ENCODE assay signal across 1 cellular context in genomic region chr1:84077476-84078107, GRCh38.
TF ChIP-seq lines count a peak whose summit lies in the region.

No MANE protein-coding gene starts in this region.

TF ChIP-seq in K562, 482 proteins besides CTCF, POLR2A, EP300 and RAD21 (continued from another document and continues in another):
- TF ChIP-seq ZBTB49 (CRISPR knock-in tag; IDR thresholded peaks at IDR 0.05; ENCODE audit: borderline replicate concordance) = 0 out of 2 replicates have a peak, but pooled peaks have one; percentile 41
- peak; percentile 69 for TF ChIP-seq SUPT5H (IDR thresholded peaks at IDR 0.05)
- TF ChIP-seq TBP (optimal IDR thresholded peaks at IDR 0.05; ENCODE audit: low read depth, low read length) = peak; percentile 27
- peak; percentile 8; the same call in 1 of the 2 replicates for TF ChIP-seq HCFC1 (IDR thresholded peaks at IDR 0.05; ENCODE audit: low read depth, low read length)
- TF ChIP-seq MTA1 (IDR thresholded peaks at IDR 0.05; ENCODE audit: borderline replicate concordance) = 0 out of 2 replicates have a peak, but pooled peaks have one; percentile 50
- no peak for TF ChIP-seq PTTG1 (tag; IDR thresholded peaks at IDR 0.05; ENCODE audit: low read depth)
- TF ChIP-seq E2F6 (IDR thresholded peaks at IDR 0.05; ENCODE audit: borderline replicate concordance in 1 of 2, extremely low read depth in 1 of 2, insufficient read depth in 1 of 2, insufficient read length in 1 of 2, low read depth in 1 of 2, low read length in 1 of 2, poor library complexity in 1 of 2, severe bottlenecking in 1 of 2) = peak in 1 of 2 experiments; percentile 26
- peak; percentile 28 for TF ChIP-seq SMAD1 (IDR thresholded peaks at IDR 0.05; ENCODE audit: low read depth, low read length, partially characterized antibody)
- TF ChIP-seq SMAD4 (CRISPR knock-in tag; conservative IDR thresholded peaks at IDR 0.05) = peak; percentile 72; the same call in 1 of the 2 replicates
- TF ChIP-seq NR2F6 (CRISPR knock-in tag; IDR thresholded peaks at IDR 0.05) = no peak
- TF ChIP-seq TAF1 (IDR thresholded peaks at IDR 0.05; ENCODE audit: control insufficient read depth, extremely low read depth, insufficient read depth, low read length, severe bottlenecking) = peak; percentile 67
- peak in 2 of 3 experiments; percentile 4 to 23 for TF ChIP-seq YY1 (IDR thresholded peaks at IDR 0.05; ENCODE audit: borderline replicate concordance in 1 of 3, control insufficient read depth in 1 of 3, extremely low read depth in 1 of 3, insufficient read depth in 3 of 3, insufficient read length in 1 of 3, insufficient replicate concordance in 2 of 3, low read depth in 1 of 3, low read length in 2 of 3)
- TF ChIP-seq EGR1 (conservative IDR thresholded peaks at IDR 0.05) = peak; percentile 71
- no peak for TF ChIP-seq PURB (CRISPR knock-in tag; IDR thresholded peaks at IDR 0.05; ENCODE audit: low read depth)
- peak; percentile 74 for TF ChIP-seq ZBTB12 (CRISPR knock-in tag; IDR thresholded peaks at IDR 0.05)
- no peak for TF ChIP-seq TBL1XR1 (IDR thresholded peaks at IDR 0.05; ENCODE audit: low read length in 2 of 2)
- TF ChIP-seq CXXC5 (CRISPR knock-in tag; IDR thresholded peaks at IDR 0.05) = peak; percentile 73
- peak in 1 of 2 experiments; percentile 65; a peak in 1 of 4 replicates for TF ChIP-seq NONO (IDR thresholded peaks at IDR 0.05; ENCODE audit: low read depth in 2 of 2, low read length in 1 of 2)
- TF ChIP-seq SIN3A (IDR thresholded peaks at IDR 0.05; ENCODE audit: borderline replicate concordance in 2 of 2, control insufficient read depth in 1 of 2, low read depth in 2 of 2, low read length in 2 of 2) = peak; percentile 15 to 47; a peak in 1 of 4 replicates
- 0 out of 2 replicates have a peak, but pooled peaks have one; percentile 28 for TF ChIP-seq NR3C1 (CRISPR knock-in tag; IDR thresholded peaks at IDR 0.05)
- TF ChIP-seq KDM4B (IDR thresholded peaks at IDR 0.05; ENCODE audit: borderline replicate concordance in 2 of 2, low read depth in 1 of 2) = no peak; a peak in 1 of 4 replicates
- TF ChIP-seq ATF1 (CRISPR knock-in tag; IDR thresholded peaks at IDR 0.05) = no peak
- TF ChIP-seq ATF1 (tag; IDR thresholded peaks at IDR 0.05) = peak; percentile 88
- TF ChIP-seq ZBTB17 (CRISPR knock-in tag; IDR thresholded peaks at IDR 0.05) = 0 out of 2 replicates have a peak, but pooled peaks have one; percentile 53
- peak; percentile 25; the same call in 1 of the 2 replicates for TF ChIP-seq PML (IDR thresholded peaks at IDR 0.05; ENCODE audit: low read length)
- TF ChIP-seq PHF8 (IDR thresholded peaks at IDR 0.05; ENCODE audit: borderline replicate concordance, low read length) = peak; percentile 77
- peak; percentile 91 for TF ChIP-seq POLR2G (IDR thresholded peaks at IDR 0.05; ENCODE audit: low read depth, low read length)
- peak; percentile 66; the same call in 1 of the 2 replicates for TF ChIP-seq NKRF (IDR thresholded peaks at IDR 0.05; ENCODE audit: borderline replicate concordance)
- TF ChIP-seq RB1 (IDR thresholded peaks at IDR 0.05; ENCODE audit: low read depth) = peak; percentile 61
- no peak; a peak in 1 of 4 replicates for TF ChIP-seq MLLT1 (IDR thresholded peaks at IDR 0.05)
- TF ChIP-seq CREB3 (tag; conservative IDR thresholded peaks at IDR 0.05; ENCODE audit: low read depth) = no peak
- peak; percentile 93 for TF ChIP-seq GABPA (tag; conservative IDR thresholded peaks at IDR 0.05; ENCODE audit: low read depth)
- no peak for TF ChIP-seq FIP1L1 (IDR thresholded peaks at IDR 0.05; ENCODE audit: low read depth, low read length, poor library complexity, severe bottlenecking)
- TF ChIP-seq ZZZ3 (IDR thresholded peaks at IDR 0.05) = no peak
- TF ChIP-seq PHB2 (IDR thresholded peaks at IDR 0.05; ENCODE audit: low read depth) = no peak
- TF ChIP-seq FOXM1 (IDR thresholded peaks at IDR 0.05; ENCODE audit: low read depth) = no peak
- peak; percentile 32; the same call in 1 of the 2 replicates for TF ChIP-seq FOXM1 (CRISPR knock-in tag; IDR thresholded peaks at IDR 0.05; ENCODE audit: low read depth)
- TF ChIP-seq ATF7 (IDR thresholded peaks at IDR 0.05) = peak; percentile 58
- TF ChIP-seq ZNF57 (CRISPR knock-in tag; IDR thresholded peaks at IDR 0.05) = no peak
- no peak for TF ChIP-seq E2F8 (IDR thresholded peaks at IDR 0.05; ENCODE audit: low read depth, partially characterized antibody)
- peak; percentile 38; the same call in 1 of the 2 replicates for TF ChIP-seq TAF7 (tag; IDR thresholded peaks at IDR 0.05)
- TF ChIP-seq SNRNP70 (optimal IDR thresholded peaks at IDR 0.05; ENCODE audit: low read depth, low read length) = no peak
- TF ChIP-seq CEBPB (tag; IDR thresholded peaks at IDR 0.05) = no peak
- TF ChIP-seq PRPF4 (IDR thresholded peaks at IDR 0.05; ENCODE audit: insufficient read depth, low read depth, low read length, poor library complexity, severe bottlenecking) = peak; percentile 23
- TF ChIP-seq ZNF639 (CRISPR knock-in tag; conservative IDR thresholded peaks at IDR 0.05 in 1 of 2, IDR thresholded peaks at IDR 0.05 in 1 of 2) = peak in 1 of 2 experiments; percentile 86; a peak in 2 of 4 replicates
- 0 out of 2 replicates have a peak, but pooled peaks have one; percentile 16 for TF ChIP-seq HMGXB4 (CRISPR knock-in tag; IDR thresholded peaks at IDR 0.05)
- TF ChIP-seq ZFX (CRISPR knock-in tag; IDR thresholded peaks at IDR 0.05) = peak; percentile 77
- peak; percentile 99 for TF ChIP-seq ZBTB7A (IDR thresholded peaks at IDR 0.05; ENCODE audit: borderline replicate concordance, control insufficient read depth, low read depth, low read length)
- TF ChIP-seq POLR2AphosphoS5 (IDR thresholded peaks at IDR 0.05; ENCODE audit: control insufficient read depth, insufficient read depth, low read depth, low read length) = peak; percentile 52; the same call in 1 of the 2 replicates
- no peak for TF ChIP-seq MCM2 (IDR thresholded peaks at IDR 0.05; ENCODE audit: low read depth)
- no peak for TF ChIP-seq ARID1B (IDR thresholded peaks at IDR 0.05)
- TF ChIP-seq SAFB (IDR thresholded peaks at IDR 0.05; ENCODE audit: borderline replicate concordance, low read depth, low read length) = peak; percentile 68; the same call in 1 of the 2 replicates
- peak; percentile 42; the same call in 1 of the 2 replicates for TF ChIP-seq POLR2H (tag; IDR thresholded peaks at IDR 0.05; ENCODE audit: low read depth)
- TF ChIP-seq ETV1 (tag; conservative IDR thresholded peaks at IDR 0.05; ENCODE audit: low read depth) = 0 out of 2 replicates have a peak, but pooled peaks have one; percentile 10
